Comparison of ENCODE assay signal across 1 cellular context in genomic region chr5:82308416-82308815, GRCh38.
TF ChIP-seq lines count a peak whose summit lies in the region.

No MANE protein-coding gene starts in this region.

TF ChIP-seq in SK-N-SH, 30 proteins besides CTCF, POLR2A, EP300 and RAD21 (continued from another document):
- TF ChIP-seq ELF1 (IDR thresholded peaks at IDR 0.05) (no peak), GATA2 (CRISPR knock-in tag; IDR thresholded peaks at IDR 0.05) (no peak), TEAD4 (IDR thresholded peaks at IDR 0.05; ENCODE audit: borderline replicate concordance, insufficient read depth) (no peak), SMC3 (IDR thresholded peaks at IDR 0.05; ENCODE audit: low read depth, low read length) (no peak), PBX3 (IDR thresholded peaks at IDR 0.05) (no peak), RFX5 (IDR thresholded peaks at IDR 0.05; ENCODE audit: low read length) (no peak), RCOR1 (IDR thresholded peaks at IDR 0.05; ENCODE audit: low read length) (no peak)
